Comparison of ENCODE assay signal across 2 cellular contexts in genomic region chr15:40072216-40072990, GRCh38.
TF ChIP-seq lines count a peak whose summit lies in the region.

No MANE protein-coding gene starts in this region.

TF ChIP-seq in IMR-90, 13 proteins besides CTCF, POLR2A, EP300 and RAD21:
- TF ChIP-seq FOS (IDR thresholded peaks at IDR 0.05; ENCODE audit: low read depth, low read length) (no peak), CHD1 (IDR thresholded peaks at IDR 0.05; ENCODE audit: low read depth, low read length) (no peak), NFE2L2 (IDR thresholded peaks at IDR 0.05; ENCODE audit: low read depth, low read length) (no peak), ELK1 (IDR thresholded peaks at IDR 0.05; ENCODE audit: borderline replicate concordance, low read depth, low read length) (no peak), BHLHE40 (IDR thresholded peaks at IDR 0.05; ENCODE audit: low read depth, low read length) (no peak), RFX5 (IDR thresholded peaks at IDR 0.05; ENCODE audit: low read depth, low read length) (no peak), CEBPB (IDR thresholded peaks at IDR 0.05; ENCODE audit: low read depth, low read length) (no peak), SMC3 (IDR thresholded peaks at IDR 0.05; ENCODE audit: low read depth, low read length) (no peak), USF2 (IDR thresholded peaks at IDR 0.05; ENCODE audit: low read depth, low read length) (no peak), MAFK (IDR thresholded peaks at IDR 0.05; ENCODE audit: low read depth, low read length) (no peak), RCOR1 (IDR thresholded peaks at IDR 0.05; ENCODE audit: insufficient replicate concordance, low read length) (no peak), MAZ (IDR thresholded peaks at IDR 0.05; ENCODE audit: borderline replicate concordance, low read depth, low read length) (no peak), MXI1 (IDR thresholded peaks at IDR 0.05; ENCODE audit: borderline replicate concordance, low read depth, low read length) (no peak)

TF ChIP-seq in K562, 482 proteins besides CTCF, POLR2A, EP300 and RAD21:
- no peak for TF ChIP-seq SNRNP70 (optimal IDR thresholded peaks at IDR 0.05; ENCODE audit: low read depth, low read length)
- TF ChIP-seq BMI1 (IDR thresholded peaks at IDR 0.05; ENCODE audit: low read length) = no peak
- no peak for TF ChIP-seq CBFA2T2 (conservative IDR thresholded peaks at IDR 0.05)
- TF ChIP-seq USF2 (CRISPR knock-in tag; IDR thresholded peaks at IDR 0.05) = no peak
- TF ChIP-seq POLR3G (IDR thresholded peaks at IDR 0.05; ENCODE audit: extremely low read depth, insufficient read length, insufficient replicate concordance) = no peak
- TF ChIP-seq THRAP3 (IDR thresholded peaks at IDR 0.05; ENCODE audit: borderline replicate concordance) = no peak
- no peak for TF ChIP-seq ZFP30 (CRISPR knock-in tag; IDR thresholded peaks at IDR 0.05; ENCODE audit: borderline replicate concordance)
- TF ChIP-seq ZNF212 (CRISPR knock-in tag; IDR thresholded peaks at IDR 0.05) = no peak
- TF ChIP-seq BCL6 (CRISPR knock-in tag; IDR thresholded peaks at IDR 0.05) = no peak
- TF ChIP-seq ZNF175 (CRISPR knock-in tag; IDR thresholded peaks at IDR 0.05; ENCODE audit: low read depth) = no peak
- TF ChIP-seq ATF3 (IDR thresholded peaks at IDR 0.05) = no peak
- TF ChIP-seq ATF3 (CRISPR knock-in tag; conservative IDR thresholded peaks at IDR 0.05) = no peak
- no peak for TF ChIP-seq SPI1 (IDR thresholded peaks at IDR 0.05; ENCODE audit: borderline replicate concordance, low read depth, low read length)
